22 cellular contexts compared by ENCODE assay signal in genomic region chr13:63291701-63292100, GRCh38.
"Had no signal": no experiment of that assay in that cellular context is flagged by ENCODE, and none has a peak within 500 bp of the region (broad histone marks: within the 10 kb centered on the region; RNA-seq: fewer than 3 reads in every experiment).

No MANE protein-coding gene starts in this region.

- H3K9me3 ChIP-seq: SK-N-SH had no signal

- H3K4me2 ChIP-seq: SK-N-SH had no signal

- DNase-seq: KBM-7; MV-4-11; NCI-H1048; NCI-H1105; NCI-H146; NCI-H1694 treated with DMSO at 0.1 percent for 48 hours; NCI-H1930; NCI-H2081; NCI-H2107; NCI-H226; NCI-H446; NCI-H510A; NCI-H524 treated with DMSO at 0.1 percent for 48 hours; NCI-H774; NK-92 treated with Interleukin-12 subunit alpha and Interleukin-12 subunit beta, amount 100 ng/mL, for 24 hours; PC-3; SHP77; SK-N-SH; SW 1271; T-cell had no signal

- ATAC-seq: Panc1, PC-3, T-cell had no signal

- H3K27ac ChIP-seq: RWPE1 had no signal
